16 cellular contexts compared by ENCODE assay signal in genomic region chr1:105874621-105875020, GRCh38.
DNase-seq lines count a peak whose midpoint lies in the region; ATAC-seq lines count a peak whose summit lies in the region.
"Had no signal": no experiment of that assay in that cellular context is flagged by ENCODE, and none has a peak within 500 bp of the region (broad histone marks: within the 10 kb centered on the region; RNA-seq: fewer than 3 reads in every experiment).

No MANE protein-coding gene starts in this region.

- peaks cover 0 to 8% (median 0%) of the 10 kb centered on the region in 11 experiments; a peak in 3 of 22 replicates for H3K27me3 ChIP-seq in BLaER1 treated with 17β-estradiol and CSF1 and Interleukin-3, amounts not matched to agents 10 nM and 100 nM
- H3K27me3 ChIP-seq: dorsolateral prefrontal cortex, MG63 had no signal

- no peak for DNase-seq in SK-N-DZ (ENCODE audit: low spot score)
- DNase-seq in AG08395 (ENCODE audit: low spot score), result no peak
- no peak for DNase-seq in DMS153 (lab: John Stamatoyannopoulos, UW)
- no peak for DNase-seq in SW480 (ENCODE audit: low spot score)
- DNase-seq: activated CD4-positive, alpha-beta T cell treated with anti-CD3 and anti-CD28 coated beads, Interleukin-2, amount 50 U/mL, for 4 hours; dorsolateral prefrontal cortex; MG63; NCI-H226; T-helper 2 cell had no signal

- peak; percentile 55 for ATAC-seq in GM19328 (IDR thresholded peaks at IDR 0.05; ENCODE audit: unreplicated experiment)
- ATAC-seq in HG02798 (IDR thresholded peaks at IDR 0.05; ENCODE audit: poor library complexity, unreplicated experiment), result peak; percentile 54
- peak; percentile 81 for ATAC-seq in HG03520 (IDR thresholded peaks at IDR 0.05; ENCODE audit: unreplicated experiment)
- ATAC-seq: A549, GM23338 had no signal

- no peaks in the 10 kb centered on the region for H3K36me3 ChIP-seq in BLaER1 treated with 17β-estradiol and CSF1 and Interleukin-3, amounts not matched to agents 10 nM and 100 nM
- H3K36me3 ChIP-seq: MG63 had no signal

- no peak overlapping the region for H3K27ac ChIP-seq in BLaER1 treated with 17β-estradiol and CSF1 and Interleukin-3, amounts not matched to agents 10 nM and 100 nM
- H3K27ac ChIP-seq: A549, dorsolateral prefrontal cortex, parathyroid adenoma had no signal

- H3K9me3 ChIP-seq in BLaER1 treated with 17β-estradiol and CSF1 and Interleukin-3, amounts not matched to agents 10 nM and 100 nM (replicated peaks in 1 of 11), result peaks cover 0 to 11% (median 5%) of the 10 kb centered on the region in 11 experiments; a peak in 10 of 22 replicates
- H3K9me3 ChIP-seq: A549, MG63 had no signal

- H3K4me1 ChIP-seq in BLaER1 treated with 17β-estradiol and CSF1 and Interleukin-3, amounts not matched to agents 10 nM and 100 nM, result peaks cover 3 to 21% (median 6%) of the 10 kb centered on the region in 10 experiments; a peak in 13 of 20 replicates
- H3K4me1 ChIP-seq: A549, parathyroid adenoma had no signal

- peak overlapping the region in 10 of 11 experiments; percentile 6 to 87 (median 46); a peak in 13 of 22 replicates for H3K4me2 ChIP-seq in BLaER1 treated with 17β-estradiol and CSF1 and Interleukin-3, amounts not matched to agents 10 nM and 100 nM
- H3K4me2 ChIP-seq: A549, GM23338 had no signal

- H4K20me1 ChIP-seq in BLaER1 treated with 17β-estradiol and CSF1 and Interleukin-3, amounts not matched to agents 10 nM and 100 nM, result no peaks in the 10 kb centered on the region

- H3K9ac ChIP-seq in BLaER1 treated with 17β-estradiol and CSF1 and Interleukin-3, amounts not matched to agents 10 nM and 100 nM, result no peak overlapping the region
- H3K9ac ChIP-seq: parathyroid adenoma had no signal

- no peak overlapping the region for H3K4me3 ChIP-seq in BLaER1 treated with 17β-estradiol and CSF1 and Interleukin-3, amounts not matched to agents 10 nM and 100 nM
- H3K4me3 ChIP-seq: A549, dorsolateral prefrontal cortex, GM23338, MG63 had no signal
